Comparison of ENCODE assay signal across 15 cellular contexts in genomic region chr18:12336251-12336650, GRCh38. TPM values are rescaled to one million over a fixed set of nuclear protein-coding genes. Genes with fewer than 3 reads are reported as not detected.
DNase-seq lines count a peak whose midpoint lies in the region; ATAC-seq and TF ChIP-seq lines count a peak whose summit lies in the region.
"Had no signal": no experiment of that assay in that cellular context is flagged by ENCODE, and none has a peak within 500 bp of the region (broad histone marks: within the 10 kb centered on the region; RNA-seq: fewer than 3 reads in every experiment).

No MANE protein-coding gene starts in this region.

- TF ChIP-seq CTCF in HEK293 (tag by site-specific recombination; IDR thresholded peaks at IDR 0.05), result no peak
- no peak for TF ChIP-seq CTCF in PC-3 (conservative IDR thresholded peaks at IDR 0.05; ENCODE audit: low read depth, low read length)
- no peak for TF ChIP-seq CTCF in nephron (IDR thresholded peaks at IDR 0.05; ENCODE audit: unreplicated experiment in 3 of 3)

- H3K4me3 ChIP-seq in HEK293 (ENCODE audit: low read depth, low read length), result no peak overlapping the region
- no peak overlapping the region for H3K4me3 ChIP-seq in PC-3 (ENCODE audit: low read length)
- H3K4me3 ChIP-seq in CD4-positive, alpha-beta memory T cell (ENCODE audit: low read length in 2 of 2), result no peak overlapping the region
- H3K4me3 ChIP-seq: skin epidermis had no signal

- H3K4me1 Mint-ChIP-seq in nephron, result peaks cover 5% of the 10 kb centered on the region
- no peaks in the 10 kb centered on the region for H3K4me1 Mint-ChIP-seq in CD4-positive, alpha-beta memory T cell
- no peaks in the 10 kb centered on the region for H3K4me1 Mint-ChIP-seq in natural killer cell treated with Interleukin-12 subunit alpha and Interleukin-12 subunit beta and Interleukin-15 and Interleukin-18, amount 100 ng/mL, for 72 hours (ENCODE audit: low read depth in 2 of 2)

- H3K9me2 ChIP-seq in PC-3 (replicated peaks; ENCODE audit: low read length), result no peaks in the 10 kb centered on the region

- H3F3A ChIP-seq in PC-3 (ENCODE audit: low read length, unreplicated experiment), result no peaks in the 10 kb centered on the region

- peak overlapping the region; percentile 45 for H3K4me2 ChIP-seq in PC-3 (ENCODE audit: low read length)

- no peak overlapping the region for H3K27ac ChIP-seq in HEK293 (ENCODE audit: extremely low read depth, low read depth, low read length)
- H3K27ac ChIP-seq in PC-3 (ENCODE audit: low read length), result peak overlapping the region; percentile 2; the same call in 1 of the 2 replicates
- H3K27ac ChIP-seq in CD4-positive, alpha-beta memory T cell (ENCODE audit: low read depth, low read length), result no peak overlapping the region
- H3K27ac ChIP-seq: skin epidermis had no signal

- no peaks in the 10 kb centered on the region for H3K9me3 Mint-ChIP-seq in nephron
- no peaks in the 10 kb centered on the region for H3K9me3 Mint-ChIP-seq in CD4-positive, alpha-beta memory T cell
- no peaks in the 10 kb centered on the region for H3K9me3 Mint-ChIP-seq in natural killer cell treated with Interleukin-12 subunit alpha and Interleukin-12 subunit beta and Interleukin-15 and Interleukin-18, amount 100 ng/mL, for 72 hours
- H3K9me3 Mint-ChIP-seq: CD14-positive monocyte had no signal

- POLR2A ChIA-PET in HEK293 (lab: Yijun Ruan, JAX), result interaction anchor here (2.4 kb wide), 1 partner anchor 41 kb away, joined by 8 read pairs; the partner anchor contains the start of gene AFG3L2
- POLR2A ChIA-PET in PC-3 (lab: Charles Lee; ENCODE audit: unreplicated experiment), result no interaction called here
- POLR2A ChIA-PET in CD4-positive, alpha-beta memory T cell (lab: Charles Lee; ENCODE audit: partially characterized antibody), result no interaction called here

- DNase-seq in PC-3 (peak; percentile 43), glomerular visceral epithelial cell (ENCODE audit: extremely low spot score) (peak; percentile 40)
- DNase-seq in NK-92 treated with Interleukin-12 subunit alpha and Interleukin-12 subunit beta, amount 100 ng/mL, for 24 hours (lab: John Stamatoyannopoulos, UW), result no peak
- no peak for DNase-seq in CD4-positive, alpha-beta memory T cell
- DNase-seq in natural killer cell treated with Interleukin-12 subunit alpha and Interleukin-12 subunit beta and Interleukin-15 and Interleukin-18, amount 100 ng/mL, for 72 hours (ENCODE audit: low spot score), result no peak
- DNase-seq: cortex of kidney, GDM1, left colon, NCI-H1417 treated with DMSO at 0.1 percent for 48 hours, NCI-H774 had no signal

- no TSS peak for BruUV-seq in PC-3 (replicated peaks; lab: Mats Ljungman, UMichigan)

- peaks cover 33 to 61% of the 10 kb centered on the region in 2 experiments for H3K36me3 ChIP-seq in HEK293 (ENCODE audit: control insufficient read depth in 2 of 2, insufficient read depth in 1 of 2, low read length in 2 of 2)
- peaks cover 22% of the 10 kb centered on the region for H3K36me3 ChIP-seq in PC-3 (ENCODE audit: low read depth, low read length)
- peaks cover 22% of the 10 kb centered on the region for H3K36me3 ChIP-seq in CD4-positive, alpha-beta memory T cell (ENCODE audit: insufficient read depth, low read length)

- H3K4me3 Mint-ChIP-seq in nephron, result no peak overlapping the region
- H3K4me3 Mint-ChIP-seq in CD4-positive, alpha-beta memory T cell, result no peak overlapping the region
- no peak overlapping the region for H3K4me3 Mint-ChIP-seq in natural killer cell treated with Interleukin-12 subunit alpha and Interleukin-12 subunit beta and Interleukin-15 and Interleukin-18, amount 100 ng/mL, for 72 hours
- H3K4me3 Mint-ChIP-seq: CD14-positive monocyte had no signal

- H3K4me1 ChIP-seq in HEK293 (ENCODE audit: control insufficient read depth, insufficient read depth, low read length) (peaks cover 13% of the 10 kb centered on the region; the same call in 1 of the 2 replicates), PC-3 (ENCODE audit: insufficient read depth, low read length) (peaks cover 21% of the 10 kb centered on the region)
- H3K4me1 ChIP-seq in CD4-positive, alpha-beta memory T cell (ENCODE audit: insufficient read depth, low read length), result no peaks in the 10 kb centered on the region

- H3K9me3 ChIP-seq in HEK293 (ENCODE audit: control insufficient read depth, insufficient read depth, low read depth, low read length) (no peaks in the 10 kb centered on the region), PC-3 (ENCODE audit: low read length) (no peaks in the 10 kb centered on the region)
- H3K9me3 ChIP-seq in CD4-positive, alpha-beta memory T cell (ENCODE audit: control insufficient read depth in 1 of 2, low read length in 2 of 2), result no peaks in the 10 kb centered on the region

- ATAC-seq in PC-3 (no peak), GM18873 (IDR thresholded peaks at IDR 0.05; ENCODE audit: low FRiP score, unreplicated experiment) (no peak)
- no peak for ATAC-seq in natural killer cell treated with Interleukin-12 subunit alpha and Interleukin-12 subunit beta and Interleukin-15 and Interleukin-18, amount 100 ng/mL, for 72 hours

- H4K20me1 ChIP-seq in PC-3 (ENCODE audit: low read length), result peaks cover 14% of the 10 kb centered on the region

- peaks cover 65% of the 10 kb centered on the region for H3K36me3 Mint-ChIP-seq in nephron (ENCODE audit: low read depth)
- peaks cover 47 to 50% of the 10 kb centered on the region in 2 donors for H3K36me3 Mint-ChIP-seq in CD4-positive, alpha-beta memory T cell
- peaks cover 19% of the 10 kb centered on the region for H3K36me3 Mint-ChIP-seq in natural killer cell treated with Interleukin-12 subunit alpha and Interleukin-12 subunit beta and Interleukin-15 and Interleukin-18, amount 100 ng/mL, for 72 hours

- no peaks in the 10 kb centered on the region for H3K27me3 Mint-ChIP-seq in nephron (ENCODE audit: low read depth)
- H3K27me3 Mint-ChIP-seq in CD4-positive, alpha-beta memory T cell, result no peaks in the 10 kb centered on the region
- no peaks in the 10 kb centered on the region for H3K27me3 Mint-ChIP-seq in natural killer cell treated with Interleukin-12 subunit alpha and Interleukin-12 subunit beta and Interleukin-15 and Interleukin-18, amount 100 ng/mL, for 72 hours

- no peak overlapping the region for H2AFZ ChIP-seq in PC-3 (ENCODE audit: low read length)

- H3K27ac Mint-ChIP-seq in nephron, result peak overlapping the region in 2 of 3 experiments; percentile 49 to 52
- peak overlapping the region in 1 of 7 donors; percentile 78 for H3K27ac Mint-ChIP-seq in CD4-positive, alpha-beta memory T cell
- H3K27ac Mint-ChIP-seq in natural killer cell treated with Interleukin-12 subunit alpha and Interleukin-12 subunit beta and Interleukin-15 and Interleukin-18, amount 100 ng/mL, for 72 hours, result no peak overlapping the region

- CTCF ChIA-PET in HEK293 (lab: Yijun Ruan, JAX) (interaction anchor here (0.7 to 2.4 kb wide), 2 partner anchors 9 to 91 kb away, joined by 3 to 18 read pairs; no protein-coding TSS in a partner anchor), PC-3 (lab: Charles Lee) (no interaction called here)
- CTCF ChIA-PET in CD4-positive, alpha-beta memory T cell (lab: Charles Lee; ENCODE audit: partially characterized antibody), result no interaction called here

- no peak overlapping the region for H3K9ac ChIP-seq in PC-3 (ENCODE audit: low read length)

- intact Hi-C loops in PC-3 (cut with micrococcal nuclease), result loop anchor here (2.0 to 5.0 kb wide), 2 partner anchors 41 to 54 kb away; partner anchors contain the start of gene AFG3L2
- intact Hi-C loops in CD4-positive, alpha-beta memory T cell (cut with micrococcal nuclease), result no loop called here

- no peaks in the 10 kb centered on the region for H3K27me3 ChIP-seq in PC-3 (ENCODE audit: low read length)
- H3K27me3 ChIP-seq in CD4-positive, alpha-beta memory T cell (ENCODE audit: insufficient read depth, low read length), result no peaks in the 10 kb centered on the region

- H3K79me2 ChIP-seq in PC-3 (ENCODE audit: low read length), result no peaks in the 10 kb centered on the region

TF ChIP-seq in HEK293, 187 proteins besides CTCF, POLR2A, EP300 and RAD21 (continues in another document):
- TF ChIP-seq SP3 (tag by site-specific recombination; IDR thresholded peaks at IDR 0.05) (no peak), ZNF521 (tag by site-specific recombination; IDR thresholded peaks at IDR 0.05) (no peak), IKZF3 (tag by site-specific recombination; IDR thresholded peaks at IDR 0.05) (no peak), REST (tag by site-specific recombination; IDR thresholded peaks at IDR 0.05) (no peak), ZNF660 (tag by site-specific recombination; IDR thresholded peaks at IDR 0.05) (no peak)

RNA-seq across cellular contexts. Expression of gene TUBB6, which starts 28.2 kb away (rescaled TPM):
- 191 and 232 TPM in 2 replicates for total RNA-seq in PC-3 (2014; rRNA removed)
- total RNA-seq in CD4-positive, alpha-beta memory T cell, result 1 to 10 TPM in 1 of 2 experiments, under 1 TPM in 1; 0.96 to 1.9 TPM
- 1 to 10 TPM; 1.3 to 3.2 TPM for polyA plus RNA-seq in CD4-positive, alpha-beta memory T cell
- total RNA-seq in natural killer cell treated with Interleukin-12 subunit alpha and Interleukin-12 subunit beta and Interleukin-15 and Interleukin-18, amount 100 ng/mL, for 72 hours, result 1 to 10 TPM; 3.7 to 7.3 TPM

RNA-seq across cellular contexts. Expression of gene AFG3L2, which starts 40.8 kb away (rescaled TPM):
- total RNA-seq in PC-3 (2014; rRNA removed), result 79.3 and 95.7 TPM in 2 replicates
- 10 to 100 TPM; 31.4 to 33.1 TPM for total RNA-seq in CD4-positive, alpha-beta memory T cell
- polyA plus RNA-seq in CD4-positive, alpha-beta memory T cell, result 10 to 100 TPM; 27.8 to 34.6 TPM
- total RNA-seq in natural killer cell treated with Interleukin-12 subunit alpha and Interleukin-12 subunit beta and Interleukin-15 and Interleukin-18, amount 100 ng/mL, for 72 hours, result 10 to 100 TPM; 45.1 to 74.1 TPM

Comparison
In these comparisons a context has a peak if more than half of its experiments do, and no peak if none do; other contexts are left out.
1. DNase-seq: peak in PC-3 (single experiment) and glomerular visceral epithelial cell (single experiment); none in NK-92 treated with Interleukin-12 subunit alpha and Interleukin-12 subunit beta, amount 100 ng/mL, for 24 hours (single experiment), CD4-positive, alpha-beta memory T cell (0 of 5) and natural killer cell treated with Interleukin-12 subunit alpha and Interleukin-12 subunit beta and Interleukin-15 and Interleukin-18, amount 100 ng/mL, for 72 hours (single experiment).
2. H3K27ac Mint-ChIP-seq: peak in nephron (2 of 3); none in natural killer cell treated with Interleukin-12 subunit alpha and Interleukin-12 subunit beta and Interleukin-15 and Interleukin-18, amount 100 ng/mL, for 72 hours (0 of 2).
3. RNA of gene TUBB6, which starts 28.2 kb away (total RNA-seq): 191 to 232 TPM in PC-3; 3.7 to 7.3 TPM in natural killer cell treated with Interleukin-12 subunit alpha and Interleukin-12 subunit beta and Interleukin-15 and Interleukin-18, amount 100 ng/mL, for 72 hours and 0.96 to 1.9 TPM in CD4-positive, alpha-beta memory T cell; every median in the first group is over 10 times any median in the second.